8 cellular contexts compared by ENCODE assay signal in genomic region chr16:53743149-53743566, GRCh38. TPM values are rescaled to one million over a fixed set of nuclear protein-coding genes. Genes with fewer than 3 reads are reported as not detected.
DNase-seq lines count a peak whose midpoint lies in the region; ATAC-seq lines count a peak whose summit lies in the region.

No MANE protein-coding gene starts in this region.

- ATAC-seq in GM21529 (IDR thresholded peaks at IDR 0.05; ENCODE audit: unreplicated experiment) (peak; percentile 55), HG03025 (IDR thresholded peaks at IDR 0.05; ENCODE audit: low FRiP score, unreplicated experiment) (no peak), HG03354 (IDR thresholded peaks at IDR 0.05; ENCODE audit: poor library complexity, severe bottlenecking, unreplicated experiment) (no peak), HG02884 (IDR thresholded peaks at IDR 0.05; ENCODE audit: unreplicated experiment) (no peak)

- peaks cover 8% of the 10 kb centered on the region; the same call in 1 of the 2 replicates for H3K4me1 ChIP-seq in SJCRH30

- H3K27me3 ChIP-seq in SJCRH30, result no peaks in the 10 kb centered on the region

- DNase-seq in CD1c-positive myeloid dendritic cell (ENCODE audit: extremely low spot score), result peak; percentile 24
- peak; percentile 22 to 60 for DNase-seq in SJCRH30
- DNase-seq in fibroblast of peridontal ligament (ENCODE audit: extremely low read depth), result peak; percentile 24
- peak; percentile 33 for DNase-seq in stimulated activated CD8-positive, alpha-beta memory T cell treated with anti-CD3 and anti-CD28 coated beads, Interleukin-4, amount 100 ng/mL, for 48 hours

- H3K27ac ChIP-seq in SJCRH30, result no peak overlapping the region

- peaks cover 3% of the 10 kb centered on the region; the same call in 1 of the 2 replicates for H3K9me3 ChIP-seq in SJCRH30 (replicated peaks)

- H3K36me3 ChIP-seq in SJCRH30, result no peaks in the 10 kb centered on the region

- H3K4me3 ChIP-seq in SJCRH30, result no peak overlapping the region

RNA-seq across cellular contexts. Expression of gene FTO, which starts 39.2 kb away (rescaled TPM):
- 129 and 132 TPM in 2 replicates for total RNA-seq in SJCRH30 (2014; rRNA removed; shearing (Covaris generic))

RNA-seq across cellular contexts. Expression of gene RPGRIP1L, which starts 39.5 kb away (rescaled TPM):
- 21.4 and 26.9 TPM in 2 replicates for total RNA-seq in SJCRH30 (2014; rRNA removed; shearing (Covaris generic))
